ENCODE assay signal across 29 cellular contexts in genomic region chr10:128545216-128545615, GRCh38.
"Had no signal": no experiment of that assay in that cellular context is flagged by ENCODE, and none has a peak within 500 bp of the region (broad histone marks: within the 10 kb centered on the region; RNA-seq: fewer than 3 reads in every experiment).

No MANE protein-coding gene starts in this region.

- ATAC-seq: effector memory CD8-positive, alpha-beta T cell; esophagus mucosa; foreskin keratinocyte; gastrocnemius medialis; gastroesophageal sphincter; heart left ventricle; heart right ventricle had no signal

- H3K27ac Mint-ChIP-seq: dendritic cell treated with granulocyte-macrophage colony-stimulating factor and Interleukin-4, amounts not matched to agents 40 ng/mL and 50 ng/mL, for 4 days; effector memory CD8-positive, alpha-beta T cell had no signal

- H3K4me1 ChIP-seq: colonic mucosa, esophagus squamous epithelium, foreskin keratinocyte had no signal

- H3K4me3 ChIP-seq: colonic mucosa, coronary artery, dorsolateral prefrontal cortex, esophagus muscularis mucosa, esophagus squamous epithelium, gastrocnemius medialis, gastroesophageal sphincter, heart left ventricle, heart right ventricle, hepatocyte had no signal

- H3K9me3 Mint-ChIP-seq: dendritic cell treated with granulocyte-macrophage colony-stimulating factor and Interleukin-4, amounts not matched to agents 40 ng/mL and 50 ng/mL, for 4 days; effector memory CD8-positive, alpha-beta T cell had no signal

- FAIRE-seq: colon, endometrium, endothelial cell of umbilical vein, frontal cortex had no signal

- H3K4me3 Mint-ChIP-seq: dendritic cell treated with granulocyte-macrophage colony-stimulating factor and Interleukin-4, amounts not matched to agents 40 ng/mL and 50 ng/mL, for 4 days; effector memory CD8-positive, alpha-beta T cell had no signal

- H2AFZ ChIP-seq: hepatocyte had no signal

- H3K27ac ChIP-seq: colonic mucosa, coronary artery, dorsolateral prefrontal cortex, epithelial cell of prostate, esophagus muscularis mucosa, esophagus squamous epithelium, foreskin keratinocyte, gastrocnemius medialis, gastroesophageal sphincter, heart left ventricle, heart right ventricle, hepatocyte had no signal

- H3K4me2 ChIP-seq: hepatocyte had no signal

- DNase-seq: colonic mucosa; cortex of kidney; dermis blood vessel endothelial cell; dorsolateral prefrontal cortex; effector CD4-positive, alpha-beta T cell; effector CD8-positive, alpha-beta T cell; effector memory CD4-positive, alpha-beta T cell; effector memory CD8-positive, alpha-beta T cell; erythroblast; esophagus squamous epithelium; foreskin fibroblast; foreskin keratinocyte; foreskin melanocyte; gastrocnemius medialis; glutamatergic neuron; head of caudate nucleus; heart left ventricle; heart right ventricle had no signal

- H3K79me2 ChIP-seq: hepatocyte had no signal

- H3K9me3 ChIP-seq: colonic mucosa, esophagus muscularis mucosa, esophagus squamous epithelium, gastrocnemius medialis, gastroesophageal sphincter, heart left ventricle, heart right ventricle had no signal

- H3K36me3 ChIP-seq: colonic mucosa, esophagus muscularis mucosa, esophagus squamous epithelium, gastrocnemius medialis, gastroesophageal sphincter, heart left ventricle, heart right ventricle had no signal
